Comparison of ENCODE assay signal across 11 cellular contexts in the genomic region with DNA sequence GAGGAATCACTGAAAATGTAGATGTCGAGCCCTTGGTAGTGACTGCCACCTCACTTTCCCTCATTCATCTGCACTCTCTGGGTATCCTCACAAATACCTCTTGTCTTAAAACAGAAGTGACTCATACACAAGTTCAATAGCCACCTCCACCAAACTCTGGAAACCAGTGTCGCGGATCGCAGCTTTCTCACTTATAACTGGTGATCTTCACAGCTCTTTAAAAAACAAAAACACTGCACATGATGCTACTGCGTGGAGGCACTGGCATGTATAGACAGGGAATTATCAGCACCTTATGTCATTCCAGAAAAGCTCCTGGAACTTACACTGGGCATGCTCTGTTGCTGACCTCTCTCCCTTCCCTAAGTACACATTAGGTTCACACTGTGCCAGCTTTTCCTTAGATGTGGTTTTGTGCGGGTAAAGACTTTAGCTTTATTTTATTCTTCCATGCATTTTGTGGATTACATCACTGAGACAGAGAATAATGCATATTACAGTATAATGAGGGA.
A peak's percentile ranks its signal among the peaks of the same experiment; 100 is the strongest.
DNase-seq lines count a peak whose midpoint lies in the region; ATAC-seq, FAIRE-seq and TF ChIP-seq lines count a peak whose summit lies in the region.
"Had no signal": no experiment of that assay in that cellular context is flagged by ENCODE, and none has a peak within 500 bp of the region (broad histone marks: within the 10 kb centered on the region; RNA-seq: fewer than 3 reads in every experiment).

No MANE protein-coding gene starts in this region.

- peak; percentile 30 for ATAC-seq in GM18868 (IDR thresholded peaks at IDR 0.05; ENCODE audit: unreplicated experiment)
- ATAC-seq in HG02870 (IDR thresholded peaks at IDR 0.05; ENCODE audit: unreplicated experiment): peak; percentile 21
- no peak for ATAC-seq in GM23338
- ATAC-seq: effector memory CD8-positive, alpha-beta T cell had no signal

- H3K4me2 ChIP-seq in BLaER1 (peak overlapping the region; percentile 58), GM23338 (no peak overlapping the region)

- H3K4me1 ChIP-seq in BLaER1: peaks cover 24% of the 10 kb centered on the region
- H3K4me1 ChIP-seq in GM23338 (ENCODE audit: insufficient read depth): peaks cover 19% of the 10 kb centered on the region
- H3K4me1 ChIP-seq: vagina had no signal

- H3F3A ChIP-seq in GM23338 (replicated peaks; ENCODE audit: low read depth): no peaks in the 10 kb centered on the region

- no peaks in the 10 kb centered on the region for H4K20me1 ChIP-seq in BLaER1
- H4K20me1 ChIP-seq in GM23338 (replicated peaks; ENCODE audit: insufficient read depth): no peaks in the 10 kb centered on the region

- H3K36me3 ChIP-seq in BLaER1 (no peaks in the 10 kb centered on the region), GM23338 (ENCODE audit: insufficient read depth) (no peaks in the 10 kb centered on the region)
- H3K36me3 ChIP-seq: vagina had no signal

- no peak overlapping the region for H3K27ac Mint-ChIP-seq in GM23338
- H3K27ac Mint-ChIP-seq: effector memory CD8-positive, alpha-beta T cell had no signal

- peaks cover 4% of the 10 kb centered on the region for H3K27me3 Mint-ChIP-seq in GM23338 (ENCODE audit: insufficient read depth, low read depth, poor library complexity)

- no peaks in the 10 kb centered on the region for H3K9me3 ChIP-seq in BLaER1
- H3K9me3 ChIP-seq: vagina had no signal

- peak; percentile 86 for FAIRE-seq in RCC 7860 (lab: Jason Lieb, UNC)
- FAIRE-seq: keratinocyte had no signal

- no peaks in the 10 kb centered on the region for H3K9me2 ChIP-seq in GM23338 (ENCODE audit: insufficient read depth)

- no peak overlapping the region for H3K4me3 ChIP-seq in BLaER1
- H3K4me3 ChIP-seq in GM23338: no peak overlapping the region
- H3K4me3 ChIP-seq: vagina had no signal

- H3K36me3 Mint-ChIP-seq in GM23338 (ENCODE audit: low read depth): no peaks in the 10 kb centered on the region

- no peaks in the 10 kb centered on the region for H3K79me2 ChIP-seq in GM23338 (replicated peaks; ENCODE audit: insufficient read depth)

- DNase-seq in RCC 7860 (ENCODE audit: low spot score): peak; percentile 83
- DNase-seq in NCI-H748 treated with DMSO at 0.1 percent for 48 hours (lab: John Stamatoyannopoulos, UW): no peak
- no peak for DNase-seq in GM23338 (ENCODE audit: low spot score)
- DNase-seq in activated CD4-positive, CD25-positive, alpha-beta regulatory T cell treated with anti-CD3 and anti-CD28 coated beads, Interleukin-2, amount 50 U/mL, for 72 hours: no peak
- no peak for DNase-seq in NCI-H510A (lab: John Stamatoyannopoulos, UW)
- DNase-seq: effector memory CD8-positive, alpha-beta T cell had no signal

- no peaks in the 10 kb centered on the region; the same call in 2 of the 3 replicates for H3K9me3 Mint-ChIP-seq in GM23338
- H3K9me3 Mint-ChIP-seq: effector memory CD8-positive, alpha-beta T cell had no signal

- H3K9ac ChIP-seq in BLaER1: no peak overlapping the region

- H3K4me3 Mint-ChIP-seq in GM23338: no peak overlapping the region
- H3K4me3 Mint-ChIP-seq: effector memory CD8-positive, alpha-beta T cell had no signal

- H3K4me1 Mint-ChIP-seq in GM23338: peaks cover 23% of the 10 kb centered on the region

- no peak for TF ChIP-seq CTCF in GM23338 (conservative IDR thresholded peaks at IDR 0.05; ENCODE audit: low read depth in 2 of 2)

- H3K27me3 ChIP-seq in BLaER1: no peaks in the 10 kb centered on the region
- H3K27me3 ChIP-seq in GM23338 (ENCODE audit: insufficient read depth): no peaks in the 10 kb centered on the region
- H3K27me3 ChIP-seq: vagina had no signal

- H3K27ac ChIP-seq in BLaER1 (no peak overlapping the region), GM23338 (ENCODE audit: low read depth) (no peak overlapping the region)
- H3K27ac ChIP-seq: vagina had no signal

- H2AFZ ChIP-seq in GM23338: no peak overlapping the region

TF ChIP-seq in GM23338, 12 proteins besides CTCF, POLR2A, EP300 and RAD21:
- no peak for TF ChIP-seq EZH2phosphoT487 (IDR thresholded peaks at IDR 0.05; ENCODE audit: unreplicated experiment)
